ENCODE assay signal across 1 cellular context in the genomic region with DNA sequence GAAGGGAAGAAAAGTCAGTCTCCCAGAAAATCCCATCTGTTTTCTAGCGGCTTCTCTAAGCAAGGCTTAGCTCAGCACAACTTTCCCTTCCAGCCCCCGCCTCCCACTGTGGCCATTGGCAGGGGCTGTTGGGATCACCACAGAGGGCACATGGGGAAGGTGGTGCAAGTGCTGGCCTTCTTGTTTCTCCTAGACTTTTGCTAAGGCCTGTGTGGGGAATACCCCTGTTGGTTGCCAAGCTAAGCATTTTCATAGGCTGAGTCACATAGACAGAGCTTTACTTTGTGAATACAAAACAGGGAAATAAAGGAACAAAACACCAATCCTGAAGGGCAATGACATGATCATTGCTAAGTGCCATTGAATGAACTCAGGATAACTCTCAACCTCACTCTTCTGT.
TF ChIP-seq lines count a peak whose summit lies in the region.

No MANE protein-coding gene starts in this region.

TF ChIP-seq in IMR-90, 13 proteins besides CTCF, POLR2A, EP300 and RAD21 (continued from another document):
- TF ChIP-seq NFE2L2 (IDR thresholded peaks at IDR 0.05; ENCODE audit: low read depth, low read length) = no peak
- TF ChIP-seq CEBPB (IDR thresholded peaks at IDR 0.05; ENCODE audit: low read depth, low read length) = peak; percentile 44; the same call in 1 of the 2 replicates
